20 cellular contexts compared by ENCODE assay signal in genomic region chr6:35489066-35489465, GRCh38. TPM values are rescaled to one million over a fixed set of nuclear protein-coding genes. Genes with fewer than 3 reads are reported as not detected.
DNase-seq lines count a peak whose midpoint lies in the region; ATAC-seq and TF ChIP-seq lines count a peak whose summit lies in the region.
"Had no signal": no experiment of that assay in that cellular context is flagged by ENCODE, and none has a peak within 500 bp of the region (broad histone marks: within the 10 kb centered on the region; RNA-seq: fewer than 3 reads in every experiment).

No MANE protein-coding gene starts in this region.

- DNase-seq in left ventricle myocardium inferior (no peak), Right ventricle myocardium superior (no peak), colonic mucosa (no peak), uterus (no peak), GM10266 (ENCODE audit: extremely low spot score) (no peak), NCI-H187 treated with DMSO at 0.1 percent for 48 hours (lab: John Stamatoyannopoulos, UW) (no peak)
- no peak for DNase-seq in activated effector memory CD4-positive, alpha-beta T cell treated with Interleukin-2 at 50 U/mL for 16 hours
- DNase-seq: activated CD8-positive, alpha-beta memory T cell treated with anti-CD3 and anti-CD28 coated beads, Interleukin-2, amount 50 U/mL, for 48 hours; adrenal gland; DMS153; dorsolateral prefrontal cortex; left colon; NCI-H1105 treated with DMSO at 0.1 percent for 48 hours; NCI-H774 had no signal

- no peaks in the 10 kb centered on the region for H3K36me3 ChIP-seq in left ventricle myocardium inferior
- H3K36me3 ChIP-seq in colonic mucosa: no peaks in the 10 kb centered on the region
- no peaks in the 10 kb centered on the region for H3K36me3 ChIP-seq in uterus
- H3K36me3 ChIP-seq: adrenal gland, neutrophil had no signal

- no peaks in the 10 kb centered on the region for H3K27me3 Mint-ChIP-seq in nephron (ENCODE audit: low read depth)

- peaks cover 63% of the 10 kb centered on the region for H3K4me1 Mint-ChIP-seq in nephron

- ATAC-seq in Right ventricle myocardium superior (ENCODE audit: poor library complexity): no peak
- ATAC-seq: left colon, WTC11 had no signal

- H3K4me3 ChIP-seq in left ventricle myocardium inferior: no peak overlapping the region
- no peak overlapping the region for H3K4me3 ChIP-seq in colonic mucosa
- no peak overlapping the region for H3K4me3 ChIP-seq in uterus
- H3K4me3 ChIP-seq: adrenal gland had no signal

- H3K9ac ChIP-seq in colonic mucosa (ENCODE audit: low read depth in 2 of 2, low read length in 2 of 2): no peak overlapping the region
- H3K9ac ChIP-seq: SK-N-SH had no signal

- H3K4me1 ChIP-seq in left ventricle myocardium inferior (peaks cover 92% of the 10 kb centered on the region), colonic mucosa (peaks cover 37% of the 10 kb centered on the region), uterus (peaks cover 11 to 55% of the 10 kb centered on the region in 2 donors)

- no peaks in the 10 kb centered on the region for H3K36me3 Mint-ChIP-seq in nephron (ENCODE audit: low read depth)

- no peaks in the 10 kb centered on the region for H3K9me3 Mint-ChIP-seq in nephron
- H3K9me3 Mint-ChIP-seq: WTC11 had no signal

- TF ChIP-seq POLR2A in uterus (IDR thresholded peaks at IDR 0.05): no peak

- H3K27ac ChIP-seq in left ventricle myocardium inferior (replicated peaks): peak overlapping the region; percentile 87
- H3K27ac ChIP-seq in colonic mucosa: peak overlapping the region; percentile 94
- H3K27ac ChIP-seq in uterus: peak overlapping the region; percentile 98 to 100

- H3K27me3 ChIP-seq in left ventricle myocardium inferior (ENCODE audit: low read depth) (no peaks in the 10 kb centered on the region), colonic mucosa (no peaks in the 10 kb centered on the region), uterus (no peaks in the 10 kb centered on the region)
- H3K27me3 ChIP-seq: adrenal gland had no signal

- TF ChIP-seq CTCF in left ventricle myocardium inferior (IDR thresholded peaks at IDR 0.05; ENCODE audit: borderline replicate concordance) (no peak), colonic mucosa (IDR thresholded peaks at IDR 0.05) (no peak), nephron (IDR thresholded peaks at IDR 0.05; ENCODE audit: unreplicated experiment in 3 of 3) (no peak), uterus (IDR thresholded peaks at IDR 0.05) (no peak), GM10266 (IDR thresholded peaks at IDR 0.05; ENCODE audit: control insufficient read depth, insufficient read depth, low read depth, missing control alignments) (no peak)

- H3K27ac Mint-ChIP-seq in nephron: peak overlapping the region; percentile 70 to 94 (median 91)

- H3K9me3 ChIP-seq in left ventricle myocardium inferior (replicated peaks): no peaks in the 10 kb centered on the region
- no peaks in the 10 kb centered on the region for H3K9me3 ChIP-seq in colonic mucosa
- no peaks in the 10 kb centered on the region for H3K9me3 ChIP-seq in uterus
- H3K9me3 ChIP-seq: adrenal gland, neutrophil, SK-N-SH had no signal

- H3K4me3 Mint-ChIP-seq in nephron: peak overlapping the region; percentile 22 to 34 (median 28)
- H3K4me3 Mint-ChIP-seq: WTC11 had no signal

- intact Hi-C loops in left ventricle myocardium inferior (cut with micrococcal nuclease): no loop called here
- intact Hi-C loops in Right ventricle myocardium superior (cut with DNase I): no loop called here
- intact Hi-C loops in colonic mucosa (cut with DNase I): no loop called here
- intact Hi-C loops in uterus (cut with DNase I; ENCODE audit: low total_unique reads): no loop called here

RNA-seq across cellular contexts. Expression of gene TEAD3, which starts 7.8 kb away (rescaled TPM):
- total RNA-seq in left ventricle myocardium inferior (28.0 TPM), Right ventricle myocardium superior (25.4 TPM), colonic mucosa (10 to 100 TPM; 24.5 to 38.4 TPM), uterus (100 to 1,000 TPM in 1 of 4 donors, 10 to 100 TPM in 3; 10.2 to 107 (median 17.2) TPM)

RNA-seq across cellular contexts. Expression of gene RPL10A, which starts 20.9 kb away (rescaled TPM):
- total RNA-seq in left ventricle myocardium inferior: 552 TPM
- total RNA-seq in Right ventricle myocardium superior: 535 TPM
- total RNA-seq in colonic mucosa: 1,000 to 10,000 TPM in 1 of 2 donors, 100 to 1,000 TPM in 1; 998 to 1,213 TPM
- total RNA-seq in uterus: 1,000 to 10,000 TPM; 1,557 to 4,762 (median 2,904) TPM

RNA-seq across cellular contexts. Expression of gene TULP1, which starts 23.6 kb away (rescaled TPM):
- total RNA-seq in left ventricle myocardium inferior (not detected), Right ventricle myocardium superior (not detected), colonic mucosa (not detected), uterus (1 to 10 TPM in 3 of 4 donors, not detected in 1; 1.6 to 3.2 (median 2.1) TPM)
- total RNA-seq: adrenal gland, frontal cortex, H4, left colon had no signal

RNA-seq across cellular contexts. Expression of gene FANCE, which starts 36.9 kb away (rescaled TPM):
- total RNA-seq in left ventricle myocardium inferior (3.7 TPM), Right ventricle myocardium superior (3.4 TPM), colonic mucosa (10 to 100 TPM in 1 of 2 donors, 1 to 10 TPM in 1; 3.7 to 10.7 TPM), uterus (10 to 100 TPM in 3 of 4 donors, 1 to 10 TPM in 1; 9.6 to 19.1 (median 11.4) TPM)
